Comparison of ENCODE assay signal across 18 cellular contexts in genomic region chr7:101198476-101198875, GRCh38. TPM values are rescaled to one million over a fixed set of nuclear protein-coding genes. Genes with fewer than 3 reads are reported as not detected.
DNase-seq lines count a peak whose midpoint lies in the region; ATAC-seq, FAIRE-seq and TF ChIP-seq lines count a peak whose summit lies in the region.
"Had no signal": no experiment of that assay in that cellular context is flagged by ENCODE, and none has a peak within 500 bp of the region (broad histone marks: within the 10 kb centered on the region; RNA-seq: fewer than 3 reads in every experiment).

No MANE protein-coding gene starts in this region.

- no peak for DNase-seq in HepG2 (ENCODE audit: low spot score)
- DNase-seq in right lobe of liver: no peak
- DNase-seq in osteoblast (ENCODE audit: insufficient read length, low spot score, missing footprints): peak; percentile 88
- no peak for DNase-seq in hippocampal formation (lab: John Stamatoyannopoulos, UW)
- DNase-seq: AML-193; CD4-positive, alpha-beta T cell; DMS153; DMS79; GDM1; GM23248; H9 had no signal

- FAIRE-seq in HepG2 (lab: Jason Lieb, UNC): no peak
- FAIRE-seq: A549, GM12892, GM18507 had no signal

- peaks cover 3% of the 10 kb centered on the region; the same call in 1 of the 2 replicates for H4K20me1 ChIP-seq in HepG2 (ENCODE audit: insufficient read depth, low read length)
- H4K20me1 ChIP-seq in osteoblast (ENCODE audit: insufficient read depth, low read length): no peaks in the 10 kb centered on the region

- H3K36me3 ChIP-seq in HepG2 (replicated peaks in 1 of 2; ENCODE audit: control insufficient read depth in 1 of 2, insufficient read depth in 2 of 2, low read length in 2 of 2) (peaks cover under 1 to 2% of the 10 kb centered on the region in 2 experiments; a peak in 2 of 5 replicates), right lobe of liver (no peaks in the 10 kb centered on the region), osteoblast (ENCODE audit: insufficient read depth, low read length) (no peaks in the 10 kb centered on the region)

- H3K79me2 ChIP-seq in HepG2 (ENCODE audit: insufficient read depth, low read length): peaks cover 12% of the 10 kb centered on the region
- no peaks in the 10 kb centered on the region for H3K79me2 ChIP-seq in osteoblast (ENCODE audit: insufficient read depth, low read length)

- CTCF ChIA-PET in HepG2 (lab: Yijun Ruan, JAX; ENCODE audit: low intra/inter-chr PET ratio, low total read pairs): no interaction called here

- WGBS in HepG2 (ENCODE audit: low lambda C conversion rate): 93% methylated on average over 14 of the region's 14 CpGs
- WGBS in right lobe of liver (ENCODE audit: insufficient coverage, low coverage, low lambda C conversion rate, missing lambda C conversion rate): 71% methylated on average over 12 of the region's 14 CpGs

- H3K27me3 ChIP-seq in HepG2 (ENCODE audit: control insufficient read depth in 1 of 2, insufficient read depth in 2 of 2, low read length in 2 of 2) (no peaks in the 10 kb centered on the region; a peak in 1 of 5 replicates), right lobe of liver (no peaks in the 10 kb centered on the region), osteoblast (ENCODE audit: insufficient read depth, low read length) (peaks cover 36% of the 10 kb centered on the region)

- H3K27ac ChIP-seq in HepG2 (ENCODE audit: extremely low read length, insufficient read depth, low read length): no peak overlapping the region
- H3K27ac ChIP-seq in right lobe of liver: no peak overlapping the region
- H3K27ac ChIP-seq in osteoblast (ENCODE audit: low read depth, low read length): no peak overlapping the region
- H3K27ac ChIP-seq: 22Rv1, A549, C4-2B, GM23248 had no signal

- TF ChIP-seq POLR2A in HepG2 (IDR thresholded peaks at IDR 0.05; ENCODE audit: insufficient read depth in 1 of 2, low read depth in 2 of 2, low read length in 2 of 2): no peak
- TF ChIP-seq POLR2A in right lobe of liver (IDR thresholded peaks at IDR 0.05): no peak

- H3K4me1 ChIP-seq in HepG2 (ENCODE audit: insufficient read depth, low read length) (peaks cover 55% of the 10 kb centered on the region), right lobe of liver (peaks cover 0 to 11% (median 0%) of the 10 kb centered on the region in 4 donors), osteoblast (ENCODE audit: insufficient read depth, low read length) (no peaks in the 10 kb centered on the region)

- intact Hi-C loops in HepG2 (cut with micrococcal nuclease; ENCODE audit: unreplicated experiment) (no loop called here), right lobe of liver (cut with DNase I) (loop anchor here (10.0 kb wide), 1 partner anchor 54 kb away; no protein-coding TSS in a partner anchor)

- H3K9me3 ChIP-seq in HepG2 (ENCODE audit: low read length) (no peaks in the 10 kb centered on the region), right lobe of liver (no peaks in the 10 kb centered on the region), osteoblast (ENCODE audit: low read depth, low read length) (no peaks in the 10 kb centered on the region)
- H3K9me3 ChIP-seq: A549 had no signal

- BruUV-seq in HepG2 (replicated peaks; lab: Mats Ljungman, UMichigan): no TSS peak

- H3K4me3 ChIP-seq in HepG2 (replicated peaks in 1 of 3; ENCODE audit: insufficient read depth in 1 of 3, low read depth in 2 of 3, low read length in 3 of 3) (no peak overlapping the region), right lobe of liver (no peak overlapping the region), osteoblast (ENCODE audit: insufficient read depth, low read length) (no peak overlapping the region)
- H3K4me3 ChIP-seq: A549, GM23248 had no signal

- H2AFZ ChIP-seq in HepG2 (ENCODE audit: low read length) (no peak overlapping the region), osteoblast (ENCODE audit: low read length) (no peak overlapping the region)
- H2AFZ ChIP-seq: GM23248 had no signal

- TF ChIP-seq RAD21 in HepG2 (CRISPR knock-in tag; IDR thresholded peaks at IDR 0.05): no peak

- no peak overlapping the region for H3K9ac ChIP-seq in HepG2 (ENCODE audit: insufficient read depth, low read depth, low read length)
- H3K9ac ChIP-seq: GM23248 had no signal

- H3K4me2 ChIP-seq in HepG2 (ENCODE audit: low read depth, low read length) (peak overlapping the region; percentile 91; the same call in 1 of the 2 replicates), osteoblast (ENCODE audit: insufficient read depth, low read length) (no peak overlapping the region)
- H3K4me2 ChIP-seq: A549 had no signal

- TF ChIP-seq CTCF in HepG2 (CRISPR knock-in tag; IDR thresholded peaks at IDR 0.05) (no peak), right lobe of liver (IDR thresholded peaks at IDR 0.05) (no peak), osteoblast (IDR thresholded peaks at IDR 0.05; ENCODE audit: extremely low read depth, low read depth, low read length) (no peak)

- ATAC-seq in HepG2 (no peak), right lobe of liver (no peak)
- ATAC-seq: A549 had no signal

- no peak for TF ChIP-seq EP300 in HepG2 (IDR thresholded peaks at IDR 0.05; ENCODE audit: low read depth in 2 of 2, low read length in 2 of 2)
- TF ChIP-seq EP300 in HepG2 (CRISPR knock-in tag; IDR thresholded peaks at IDR 0.05; ENCODE audit: borderline replicate concordance): no peak

- POLR2A ChIA-PET in HepG2 (lab: Yijun Ruan, JAX): interaction anchor here (0.7 to 11.6 kb wide), 3 partner anchors 15 to 55 kb away, joined by 3 to 202 read pairs (median 22); partner anchors contain the start of genes PLOD3 and ZNHIT1

- in situ Hi-C loops in HepG2 (cut with HindIII; ENCODE audit: extremely low pct_ligation_motif_present, low pct_unique_long_range_greater_than_20kb): no loop called here

RNA-seq across cellular contexts. Expression of gene MOGAT3, which starts 2.4 kb away (rescaled TPM):
- 5.5 and 22.5 TPM in 2 replicates for total RNA-seq in HepG2 (2016; rRNA removed; fragmentation: Illumina TruSeq; extraction: Trizol)
- 4.9 TPM in 2 replicates for total RNA-seq in HepG2 (2016; cell fraction: cytosol; rRNA removed; fragmentation: Illumina TruSeq; extraction: Trizol; ENCODE audit: low read depth)
- total RNA-seq in HepG2 (2016; cell fraction: insoluble cytoplasmic fraction; rRNA removed; fragmentation: Illumina TruSeq; extraction: Trizol): 5.7 and 22.7 TPM in 2 replicates
- 4.8 and 5.0 TPM in 2 replicates for total RNA-seq in HepG2 (2016; cell fraction: membrane; rRNA removed; fragmentation: Illumina TruSeq; extraction: Trizol)
- total RNA-seq in HepG2 (2016; cell fraction: nucleus; rRNA removed; fragmentation: Illumina TruSeq; extraction: Trizol): 38.2 and 46.4 TPM in 2 replicates
- polyA plus RNA-seq in HepG2 (2011; rRNA removed): 30.5 and 39.2 TPM in 2 replicates
- 16.6 and 17.2 TPM in 2 replicates for polyA plus RNA-seq in HepG2 (2011; cell fraction: cytosol; rRNA removed)
- 82.9 and 84.5 TPM in 2 replicates for polyA plus RNA-seq in HepG2 (2011; cell fraction: nucleus; rRNA removed)
- 17.1 and 24.2 TPM in 2 replicates for polyA plus RNA-seq in HepG2 (2012)
- 1.8 and 2.5 TPM in 2 replicates for polyA plus RNA-seq in HepG2 (2016; cell fraction: cytosol; fragmentation: Illumina TruSeq; extraction: Trizol; ENCODE audit: low read depth)
- polyA plus RNA-seq in HepG2 (2016; cell fraction: insoluble cytoplasmic fraction; fragmentation: Illumina TruSeq; extraction: Trizol; ENCODE audit: low read depth): 5.6 and 6.9 TPM in 2 replicates
- polyA plus RNA-seq in HepG2 (2016; cell fraction: membrane; fragmentation: Illumina TruSeq; extraction: Trizol; ENCODE audit: low read depth): 2.9 and 3.0 TPM in 2 replicates
- polyA plus RNA-seq in HepG2 (2016; cell fraction: nucleus; fragmentation: Illumina TruSeq; extraction: Trizol; ENCODE audit: insufficient read depth, low read depth): 38.7 and 42.5 TPM in 2 replicates
- 121 TPM in 1 of 2 replicates, not detected in the other for polyA minus RNA-seq in HepG2 (2011; rRNA and poly(A)+ RNA removed; ENCODE audit: low replicate concordance)
- polyA minus RNA-seq in HepG2 (2011; cell fraction: cytosol; rRNA and poly(A)+ RNA removed): 14.9 and 15.6 TPM in 2 replicates
- 233 and 284 TPM in 2 replicates for polyA minus RNA-seq in HepG2 (2011; cell fraction: nucleus; rRNA and poly(A)+ RNA removed)
- 10 to 100 TPM in 5 of 6 experiments, 1 to 10 TPM in 1; 8.4 to 28.6 (median 15.7) TPM for total RNA-seq in right lobe of liver
- total RNA-seq in osteoblast: not detected in 2 replicates
- total RNA-seq: Daoy, GM23248 had no signal
- polyA plus RNA-seq: BJ, GM23248 had no signal

RNA-seq across cellular contexts. Expression of gene NAT16, which starts 18.4 kb away (rescaled TPM):
- total RNA-seq in HepG2 (2016; rRNA removed; fragmentation: Illumina TruSeq; extraction: Trizol) (not detected in 2 replicates), right lobe of liver (not detected), osteoblast (not detected in 2 replicates)
- not detected in 2 replicates for total RNA-seq in HepG2 (2016; cell fraction: cytosol; rRNA removed; fragmentation: Illumina TruSeq; extraction: Trizol; ENCODE audit: low read depth)
- not detected in 2 replicates for total RNA-seq in HepG2 (2016; cell fraction: insoluble cytoplasmic fraction; rRNA removed; fragmentation: Illumina TruSeq; extraction: Trizol)
- not detected in 2 replicates for total RNA-seq in HepG2 (2016; cell fraction: membrane; rRNA removed; fragmentation: Illumina TruSeq; extraction: Trizol)
- not detected in 2 replicates for total RNA-seq in HepG2 (2016; cell fraction: nucleus; rRNA removed; fragmentation: Illumina TruSeq; extraction: Trizol)
- 0.04 TPM in 1 of 2 replicates, not detected in the other for polyA plus RNA-seq in HepG2 (2011; rRNA removed)
- polyA plus RNA-seq in HepG2 (2011; cell fraction: cytosol; rRNA removed): 0.04 and 0.05 TPM in 2 replicates
- 0.24 and 0.34 TPM in 2 replicates for polyA plus RNA-seq in HepG2 (2011; cell fraction: nucleus; rRNA removed)
- 0.12 TPM in 1 of 2 replicates, not detected in the other for polyA plus RNA-seq in HepG2 (2012)
- polyA plus RNA-seq in HepG2 (2016; cell fraction: cytosol; fragmentation: Illumina TruSeq; extraction: Trizol; ENCODE audit: low read depth): not detected in 2 replicates
- polyA plus RNA-seq in HepG2 (2016; cell fraction: insoluble cytoplasmic fraction; fragmentation: Illumina TruSeq; extraction: Trizol; ENCODE audit: low read depth): not detected in 2 replicates
- not detected in 2 replicates for polyA plus RNA-seq in HepG2 (2016; cell fraction: membrane; fragmentation: Illumina TruSeq; extraction: Trizol; ENCODE audit: low read depth)
- polyA plus RNA-seq in HepG2 (2016; cell fraction: nucleus; fragmentation: Illumina TruSeq; extraction: Trizol; ENCODE audit: insufficient read depth, low read depth): not detected in 2 replicates
- not detected in 2 replicates for polyA minus RNA-seq in HepG2 (2011; rRNA and poly(A)+ RNA removed; ENCODE audit: low replicate concordance)
- polyA minus RNA-seq in HepG2 (2011; cell fraction: cytosol; rRNA and poly(A)+ RNA removed): not detected in 2 replicates
- polyA minus RNA-seq in HepG2 (2011; cell fraction: nucleus; rRNA and poly(A)+ RNA removed): not detected in 2 replicates
- total RNA-seq: CD4-positive, alpha-beta T cell; Daoy; GM23248 had no signal
- polyA plus RNA-seq: GM23248 had no signal

RNA-seq across cellular contexts. Expression of gene PLOD3, which starts 18.9 kb away (rescaled TPM):
- total RNA-seq in HepG2 (2016; rRNA removed; fragmentation: Illumina TruSeq; extraction: Trizol) (22.2 and 67.4 TPM in 2 replicates), right lobe of liver (10 to 100 TPM; 41.7 to 57.5 (median 54.3) TPM), osteoblast (78.7 and 81.8 TPM in 2 replicates)
- total RNA-seq in HepG2 (2016; cell fraction: cytosol; rRNA removed; fragmentation: Illumina TruSeq; extraction: Trizol; ENCODE audit: low read depth): 23.9 and 25.4 TPM in 2 replicates
- total RNA-seq in HepG2 (2016; cell fraction: insoluble cytoplasmic fraction; rRNA removed; fragmentation: Illumina TruSeq; extraction: Trizol): 20.2 and 72.6 TPM in 2 replicates
- total RNA-seq in HepG2 (2016; cell fraction: membrane; rRNA removed; fragmentation: Illumina TruSeq; extraction: Trizol): 24.4 and 25.4 TPM in 2 replicates
- total RNA-seq in HepG2 (2016; cell fraction: nucleus; rRNA removed; fragmentation: Illumina TruSeq; extraction: Trizol): 63.9 and 86.6 TPM in 2 replicates
- 65.8 and 69.0 TPM in 2 replicates for polyA plus RNA-seq in HepG2 (2011; rRNA removed)
- polyA plus RNA-seq in HepG2 (2011; cell fraction: cytosol; rRNA removed): 46.3 and 69.3 TPM in 2 replicates
- polyA plus RNA-seq in HepG2 (2011; cell fraction: nucleus; rRNA removed): 162 and 195 TPM in 2 replicates
- polyA plus RNA-seq in HepG2 (2012): 53.0 and 94.8 TPM in 2 replicates
- 12.2 and 13.8 TPM in 2 replicates for polyA plus RNA-seq in HepG2 (2016; cell fraction: cytosol; fragmentation: Illumina TruSeq; extraction: Trizol; ENCODE audit: low read depth)
- polyA plus RNA-seq in HepG2 (2016; cell fraction: insoluble cytoplasmic fraction; fragmentation: Illumina TruSeq; extraction: Trizol; ENCODE audit: low read depth): 27.9 and 38.5 TPM in 2 replicates
- polyA plus RNA-seq in HepG2 (2016; cell fraction: membrane; fragmentation: Illumina TruSeq; extraction: Trizol; ENCODE audit: low read depth): 21.2 and 23.4 TPM in 2 replicates
- polyA plus RNA-seq in HepG2 (2016; cell fraction: nucleus; fragmentation: Illumina TruSeq; extraction: Trizol; ENCODE audit: insufficient read depth, low read depth): 217 and 227 TPM in 2 replicates
- polyA minus RNA-seq in HepG2 (2011; rRNA and poly(A)+ RNA removed; ENCODE audit: low replicate concordance): 44.4 and 96.8 TPM in 2 replicates
- 55.0 and 69.8 TPM in 2 replicates for polyA minus RNA-seq in HepG2 (2011; cell fraction: cytosol; rRNA and poly(A)+ RNA removed)
- polyA minus RNA-seq in HepG2 (2011; cell fraction: nucleus; rRNA and poly(A)+ RNA removed): 37.7 and 50.2 TPM in 2 replicates

RNA-seq across cellular contexts. Expression of gene ZNHIT1, which starts 19.5 kb away (rescaled TPM):
- 64.5 and 66.5 TPM in 2 replicates for total RNA-seq in HepG2 (2016; rRNA removed; fragmentation: Illumina TruSeq; extraction: Trizol)
- total RNA-seq in HepG2 (2016; cell fraction: cytosol; rRNA removed; fragmentation: Illumina TruSeq; extraction: Trizol; ENCODE audit: low read depth): 64.0 and 69.5 TPM in 2 replicates
- 68.4 and 76.1 TPM in 2 replicates for total RNA-seq in HepG2 (2016; cell fraction: insoluble cytoplasmic fraction; rRNA removed; fragmentation: Illumina TruSeq; extraction: Trizol)
- total RNA-seq in HepG2 (2016; cell fraction: membrane; rRNA removed; fragmentation: Illumina TruSeq; extraction: Trizol): 53.8 and 60.2 TPM in 2 replicates
- total RNA-seq in HepG2 (2016; cell fraction: nucleus; rRNA removed; fragmentation: Illumina TruSeq; extraction: Trizol): 26.8 and 31.3 TPM in 2 replicates
- 32.5 and 36.8 TPM in 2 replicates for polyA plus RNA-seq in HepG2 (2011; rRNA removed)
- 42.7 and 52.4 TPM in 2 replicates for polyA plus RNA-seq in HepG2 (2011; cell fraction: cytosol; rRNA removed)
- 23.5 and 25.9 TPM in 2 replicates for polyA plus RNA-seq in HepG2 (2011; cell fraction: nucleus; rRNA removed)
- 41.6 and 44.7 TPM in 2 replicates for polyA plus RNA-seq in HepG2 (2012)
- polyA plus RNA-seq in HepG2 (2016; cell fraction: cytosol; fragmentation: Illumina TruSeq; extraction: Trizol; ENCODE audit: low read depth): 71.9 and 73.7 TPM in 2 replicates
- polyA plus RNA-seq in HepG2 (2016; cell fraction: insoluble cytoplasmic fraction; fragmentation: Illumina TruSeq; extraction: Trizol; ENCODE audit: low read depth): 68.8 and 69.1 TPM in 2 replicates
- polyA plus RNA-seq in HepG2 (2016; cell fraction: membrane; fragmentation: Illumina TruSeq; extraction: Trizol; ENCODE audit: low read depth): 47.5 and 51.9 TPM in 2 replicates
- 57.2 and 62.8 TPM in 2 replicates for polyA plus RNA-seq in HepG2 (2016; cell fraction: nucleus; fragmentation: Illumina TruSeq; extraction: Trizol; ENCODE audit: insufficient read depth, low read depth)
- 23.4 and 35.9 TPM in 2 replicates for polyA minus RNA-seq in HepG2 (2011; rRNA and poly(A)+ RNA removed; ENCODE audit: low replicate concordance)
- polyA minus RNA-seq in HepG2 (2011; cell fraction: cytosol; rRNA and poly(A)+ RNA removed): 21.7 and 22.1 TPM in 2 replicates
- 5.4 and 6.3 TPM in 2 replicates for polyA minus RNA-seq in HepG2 (2011; cell fraction: nucleus; rRNA and poly(A)+ RNA removed)
- 100 to 1,000 TPM in 4 of 6 experiments, 10 to 100 TPM in 2; 68.3 to 159 (median 111) TPM for total RNA-seq in right lobe of liver
- total RNA-seq in osteoblast: 64.4 and 66.0 TPM in 2 replicates

RNA-seq across cellular contexts. Expression of gene VGF, which starts 33.1 kb away (rescaled TPM):
- 0.10 and 0.46 TPM in 2 replicates for total RNA-seq in HepG2 (2016; rRNA removed; fragmentation: Illumina TruSeq; extraction: Trizol)
- total RNA-seq in HepG2 (2016; cell fraction: cytosol; rRNA removed; fragmentation: Illumina TruSeq; extraction: Trizol; ENCODE audit: low read depth): 0.18 TPM in 1 of 2 replicates, not detected in the other
- total RNA-seq in HepG2 (2016; cell fraction: insoluble cytoplasmic fraction; rRNA removed; fragmentation: Illumina TruSeq; extraction: Trizol): 0.52 TPM in 1 of 2 replicates, not detected in the other
- 0.10 and 0.15 TPM in 2 replicates for total RNA-seq in HepG2 (2016; cell fraction: membrane; rRNA removed; fragmentation: Illumina TruSeq; extraction: Trizol)
- 0.44 and 0.78 TPM in 2 replicates for total RNA-seq in HepG2 (2016; cell fraction: nucleus; rRNA removed; fragmentation: Illumina TruSeq; extraction: Trizol)
- polyA plus RNA-seq in HepG2 (2011; rRNA removed): 0.12 and 0.21 TPM in 2 replicates
- 0.12 and 0.23 TPM in 2 replicates for polyA plus RNA-seq in HepG2 (2011; cell fraction: cytosol; rRNA removed)
- 0.40 and 0.96 TPM in 2 replicates for polyA plus RNA-seq in HepG2 (2011; cell fraction: nucleus; rRNA removed)
- polyA plus RNA-seq in HepG2 (2012): 0.09 and 0.31 TPM in 2 replicates
- 0.06 and 0.09 TPM in 2 replicates for polyA plus RNA-seq in HepG2 (2016; cell fraction: cytosol; fragmentation: Illumina TruSeq; extraction: Trizol; ENCODE audit: low read depth)
- 0.15 and 0.16 TPM in 2 replicates for polyA plus RNA-seq in HepG2 (2016; cell fraction: insoluble cytoplasmic fraction; fragmentation: Illumina TruSeq; extraction: Trizol; ENCODE audit: low read depth)
- 0.08 TPM in 1 of 2 replicates, not detected in the other for polyA plus RNA-seq in HepG2 (2016; cell fraction: membrane; fragmentation: Illumina TruSeq; extraction: Trizol; ENCODE audit: low read depth)
- 0.99 and 1.4 TPM in 2 replicates for polyA plus RNA-seq in HepG2 (2016; cell fraction: nucleus; fragmentation: Illumina TruSeq; extraction: Trizol; ENCODE audit: insufficient read depth, low read depth)
- 0.14 and 0.16 TPM in 2 replicates for polyA minus RNA-seq in HepG2 (2011; rRNA and poly(A)+ RNA removed; ENCODE audit: low replicate concordance)
- polyA minus RNA-seq in HepG2 (2011; cell fraction: cytosol; rRNA and poly(A)+ RNA removed): 0.69 and 0.88 TPM in 2 replicates
- polyA minus RNA-seq in HepG2 (2011; cell fraction: nucleus; rRNA and poly(A)+ RNA removed): not detected in 2 replicates
- not detected for total RNA-seq in right lobe of liver
- total RNA-seq in osteoblast: 0.36 TPM in 1 of 2 replicates, not detected in the other
- total RNA-seq: CD4-positive, alpha-beta T cell; GM23248 had no signal
- polyA plus RNA-seq: GM23248 had no signal
